Comparison of ENCODE assay signal across 2 cellular contexts in genomic region chr2:151287513-151288250, GRCh38.
TF ChIP-seq lines count a peak whose summit lies in the region.

No MANE protein-coding gene starts in this region.

TF ChIP-seq in GM23338, 12 proteins besides CTCF, POLR2A, EP300 and RAD21:
- no peak for TF ChIP-seq REST (IDR thresholded peaks at IDR 0.05; ENCODE audit: unreplicated experiment)
- no peak for TF ChIP-seq ZNF331 (CRISPR knock-in tag; IDR thresholded peaks at IDR 0.05; ENCODE audit: low read depth)
- TF ChIP-seq EZH2phosphoT487 (IDR thresholded peaks at IDR 0.05; ENCODE audit: unreplicated experiment): no peak
- TF ChIP-seq JUNB (IDR thresholded peaks at IDR 0.05; ENCODE audit: unreplicated experiment): no peak
- TF ChIP-seq NANOG (IDR thresholded peaks at IDR 0.05; ENCODE audit: borderline replicate concordance): no peak
- TF ChIP-seq STAT1 (IDR thresholded peaks at IDR 0.05; ENCODE audit: unreplicated experiment): no peak
- TF ChIP-seq, protein P1, sequence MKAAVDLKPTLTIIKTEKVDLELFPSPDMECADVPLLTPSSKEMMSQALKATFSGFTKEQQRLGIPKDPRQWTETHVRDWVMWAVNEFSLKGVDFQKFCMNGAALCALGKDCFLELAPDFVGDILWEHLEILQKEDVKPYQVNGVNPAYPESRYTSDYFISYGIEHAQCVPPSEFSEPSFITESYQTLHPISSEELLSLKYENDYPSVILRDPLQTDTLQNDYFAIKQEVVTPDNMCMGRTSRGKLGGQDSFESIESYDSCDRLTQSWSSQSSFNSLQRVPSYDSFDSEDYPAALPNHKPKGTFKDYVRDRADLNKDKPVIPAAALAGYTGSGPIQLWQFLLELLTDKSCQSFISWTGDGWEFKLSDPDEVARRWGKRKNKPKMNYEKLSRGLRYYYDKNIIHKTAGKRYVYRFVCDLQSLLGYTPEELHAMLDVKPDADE (IDR thresholded peaks at IDR 0.05): no peak
- no peak for TF ChIP-seq CREB1 (CRISPR knock-in tag; IDR thresholded peaks at IDR 0.05; ENCODE audit: low read depth)
- TF ChIP-seq POLR2AphosphoS5 (IDR thresholded peaks at IDR 0.05; ENCODE audit: low read depth): no peak
- no peak for TF ChIP-seq EZH2 (IDR thresholded peaks at IDR 0.05; ENCODE audit: low read depth, unreplicated experiment)
- no peak for TF ChIP-seq ZNF462 (CRISPR knock-in tag; IDR thresholded peaks at IDR 0.05)
- TF ChIP-seq ZNF114 (CRISPR knock-in tag; IDR thresholded peaks at IDR 0.05): no peak

TF ChIP-seq in WTC11, 78 proteins besides CTCF, POLR2A, EP300 and RAD21 (continued from another document):
- TF ChIP-seq, protein P2, sequence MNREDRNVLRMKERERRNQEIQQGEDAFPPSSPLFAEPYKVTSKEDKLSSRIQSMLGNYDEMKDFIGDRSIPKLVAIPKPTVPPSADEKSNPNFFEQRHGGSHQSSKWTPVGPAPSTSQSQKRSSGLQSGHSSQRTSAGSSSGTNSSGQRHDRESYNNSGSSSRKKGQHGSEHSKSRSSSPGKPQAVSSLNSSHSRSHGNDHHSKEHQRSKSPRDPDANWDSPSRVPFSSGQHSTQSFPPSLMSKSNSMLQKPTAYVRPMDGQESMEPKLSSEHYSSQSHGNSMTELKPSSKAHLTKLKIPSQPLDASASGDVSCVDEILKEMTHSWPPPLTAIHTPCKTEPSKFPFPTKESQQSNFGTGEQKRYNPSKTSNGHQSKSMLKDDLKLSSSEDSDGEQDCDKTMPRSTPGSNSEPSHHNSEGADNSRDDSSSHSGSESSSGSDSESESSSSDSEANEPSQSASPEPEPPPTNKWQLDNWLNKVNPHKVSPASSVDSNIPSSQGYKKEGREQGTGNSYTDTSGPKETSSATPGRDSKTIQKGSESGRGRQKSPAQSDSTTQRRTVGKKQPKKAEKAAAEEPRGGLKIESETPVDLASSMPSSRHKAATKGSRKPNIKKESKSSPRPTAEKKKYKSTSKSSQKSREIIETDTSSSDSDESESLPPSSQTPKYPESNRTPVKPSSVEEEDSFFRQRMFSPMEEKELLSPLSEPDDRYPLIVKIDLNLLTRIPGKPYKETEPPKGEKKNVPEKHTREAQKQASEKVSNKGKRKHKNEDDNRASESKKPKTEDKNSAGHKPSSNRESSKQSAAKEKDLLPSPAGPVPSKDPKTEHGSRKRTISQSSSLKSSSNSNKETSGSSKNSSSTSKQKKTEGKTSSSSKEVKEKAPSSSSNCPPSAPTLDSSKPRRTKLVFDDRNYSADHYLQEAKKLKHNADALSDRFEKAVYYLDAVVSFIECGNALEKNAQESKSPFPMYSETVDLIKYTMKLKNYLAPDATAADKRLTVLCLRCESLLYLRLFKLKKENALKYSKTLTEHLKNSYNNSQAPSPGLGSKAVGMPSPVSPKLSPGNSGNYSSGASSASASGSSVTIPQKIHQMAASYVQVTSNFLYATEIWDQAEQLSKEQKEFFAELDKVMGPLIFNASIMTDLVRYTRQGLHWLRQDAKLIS (CRISPR knock-in tag; IDR thresholded peaks at IDR 0.05; ENCODE audit: borderline replicate concordance): no peak
- TF ChIP-seq USF1 (CRISPR knock-in tag; IDR thresholded peaks at IDR 0.05) (no peak), PREB (CRISPR knock-in tag; IDR thresholded peaks at IDR 0.05; ENCODE audit: borderline replicate concordance) (no peak), NR2C2 (CRISPR knock-in tag; IDR thresholded peaks at IDR 0.05) (no peak)
